16 cellular contexts compared by ENCODE assay signal in the genomic region with DNA sequence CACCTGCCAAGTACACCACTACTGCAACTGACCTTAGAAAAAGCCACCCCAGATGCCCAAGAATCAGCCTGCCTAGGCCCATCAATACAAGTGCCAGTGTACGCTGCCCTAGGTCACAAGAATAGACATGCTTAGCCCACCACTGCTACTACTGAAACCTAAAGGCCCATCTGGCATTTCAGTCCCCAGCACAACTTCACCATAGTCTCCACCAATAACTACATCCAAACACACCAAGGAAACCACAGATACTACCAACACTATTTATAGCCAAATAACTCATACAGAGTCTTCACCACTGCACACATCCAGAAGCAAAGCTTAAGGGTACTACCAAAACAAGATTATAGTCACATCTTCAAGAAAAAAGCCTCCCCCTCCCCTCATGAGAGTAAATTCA. TPM values are rescaled to one million over a fixed set of nuclear protein-coding genes. Genes with fewer than 3 reads are reported as not detected.
DNase-seq lines count a peak whose midpoint lies in the region; ATAC-seq and TF ChIP-seq lines count a peak whose summit lies in the region.
"Had no signal": no experiment of that assay in that cellular context is flagged by ENCODE, and none has a peak within 500 bp of the region (broad histone marks: within the 10 kb centered on the region; RNA-seq: fewer than 3 reads in every experiment).

No MANE protein-coding gene starts in this region.

- H3K27ac ChIP-seq in MM.1S (ENCODE audit: low read length): peak overlapping the region; percentile 94
- H3K27ac ChIP-seq: left ventricle myocardium inferior had no signal

- peaks cover 19% of the 10 kb centered on the region for H3K27me3 Mint-ChIP-seq in activated naive CD8-positive, alpha-beta T cell treated with anti-CD3 and anti-CD28 coated beads, Interleukin-2, amount 10 ng/mL, durations not matched to agents 7 days and 5 days
- H3K27me3 Mint-ChIP-seq in activated naive CD8-positive, alpha-beta T cell treated with anti-CD3 and anti-CD28 coated beads for 36 hours: no peaks in the 10 kb centered on the region

- H3K4me2 ChIP-seq in MM.1S (ENCODE audit: low read depth, low read length): peak overlapping the region; percentile 53

- no peak for ATAC-seq in activated naive CD8-positive, alpha-beta T cell treated with anti-CD3 and anti-CD28 coated beads, Interleukin-2, amount 10 ng/mL, durations not matched to agents 7 days and 5 days (ENCODE audit: low read depth)
- ATAC-seq in HG02870 (IDR thresholded peaks at IDR 0.05; ENCODE audit: unreplicated experiment) (peak; percentile 82), GM19463 (IDR thresholded peaks at IDR 0.05; ENCODE audit: unreplicated experiment) (no peak)

- H3K36me3 Mint-ChIP-seq in activated naive CD8-positive, alpha-beta T cell treated with anti-CD3 and anti-CD28 coated beads, Interleukin-2, amount 10 ng/mL, durations not matched to agents 7 days and 5 days: peaks cover 2% of the 10 kb centered on the region
- H3K36me3 Mint-ChIP-seq in activated naive CD8-positive, alpha-beta T cell treated with anti-CD3 and anti-CD28 coated beads for 36 hours: peaks cover under 1% of the 10 kb centered on the region

- no peak for TF ChIP-seq POLR2A in erythroblast (IDR thresholded peaks at IDR 0.05; ENCODE audit: low read length)

- no peaks in the 10 kb centered on the region for H3K9me2 ChIP-seq in MM.1S (replicated peaks; ENCODE audit: insufficient read depth, low read length)

- H3K9me3 Mint-ChIP-seq in activated naive CD8-positive, alpha-beta T cell treated with anti-CD3 and anti-CD28 coated beads, Interleukin-2, amount 10 ng/mL, durations not matched to agents 7 days and 5 days: peaks cover 21% of the 10 kb centered on the region
- H3K9me3 Mint-ChIP-seq in activated naive CD8-positive, alpha-beta T cell treated with anti-CD3 and anti-CD28 coated beads for 36 hours: peaks cover 13% of the 10 kb centered on the region

- H3K4me1 ChIP-seq in MM.1S (ENCODE audit: low read length): peaks cover 47% of the 10 kb centered on the region

- H4K20me1 ChIP-seq in MM.1S (ENCODE audit: insufficient read depth, low read length): no peaks in the 10 kb centered on the region

- peak overlapping the region; percentile 2 for H3K27ac Mint-ChIP-seq in activated naive CD8-positive, alpha-beta T cell treated with anti-CD3 and anti-CD28 coated beads, Interleukin-2, amount 10 ng/mL, durations not matched to agents 7 days and 5 days
- H3K27ac Mint-ChIP-seq in activated naive CD8-positive, alpha-beta T cell treated with anti-CD3 and anti-CD28 coated beads for 36 hours: no peak overlapping the region

- no peaks in the 10 kb centered on the region for H3K9me3 ChIP-seq in MM.1S (replicated peaks; ENCODE audit: insufficient read depth, low read length)
- H3K9me3 ChIP-seq: pancreas had no signal

- H3F3A ChIP-seq in MM.1S (ENCODE audit: insufficient read depth, low read length): peaks cover 31% of the 10 kb centered on the region

- H3K9ac ChIP-seq in MM.1S (ENCODE audit: low read length): peak overlapping the region; percentile 41; the same call in 1 of the 2 replicates

- POLR2A ChIA-PET in activated naive CD8-positive, alpha-beta T cell treated with anti-CD3 and anti-CD28 coated beads, Interleukin-2, amount 10 ng/mL, durations not matched to agents 7 days and 5 days (lab: Charles Lee): no interaction called here

- peaks cover 9% of the 10 kb centered on the region for H3K4me1 Mint-ChIP-seq in activated naive CD8-positive, alpha-beta T cell treated with anti-CD3 and anti-CD28 coated beads, Interleukin-2, amount 10 ng/mL, durations not matched to agents 7 days and 5 days
- peaks cover 8% of the 10 kb centered on the region for H3K4me1 Mint-ChIP-seq in activated naive CD8-positive, alpha-beta T cell treated with anti-CD3 and anti-CD28 coated beads for 36 hours

- no peak overlapping the region for H3K4me3 Mint-ChIP-seq in activated naive CD8-positive, alpha-beta T cell treated with anti-CD3 and anti-CD28 coated beads, Interleukin-2, amount 10 ng/mL, durations not matched to agents 7 days and 5 days
- H3K4me3 Mint-ChIP-seq in activated naive CD8-positive, alpha-beta T cell treated with anti-CD3 and anti-CD28 coated beads for 36 hours: no peak overlapping the region

- no peaks in the 10 kb centered on the region for H3K36me3 ChIP-seq in MM.1S (replicated peaks; ENCODE audit: insufficient read depth, low read length)
- H3K36me3 ChIP-seq: left ventricle myocardium inferior, pancreas had no signal

- H3K27me3 ChIP-seq in MM.1S (replicated peaks; ENCODE audit: insufficient read depth, low read length): no peaks in the 10 kb centered on the region
- H3K27me3 ChIP-seq: pancreas had no signal

- no peaks in the 10 kb centered on the region for H3K79me2 ChIP-seq in MM.1S (ENCODE audit: low read length)

- no peak for DNase-seq in activated naive CD8-positive, alpha-beta T cell treated with anti-CD3 and anti-CD28 coated beads, Interleukin-2, amount 10 ng/mL, durations not matched to agents 7 days and 5 days
- no peak for DNase-seq in activated naive CD8-positive, alpha-beta T cell treated with anti-CD3 and anti-CD28 coated beads for 36 hours
- DNase-seq in MM.1S (peak; percentile 88), HT-29 (ENCODE audit: low spot score) (no peak), GM03348 (ENCODE audit: low spot score) (no peak), erythroblast (lab: John Stamatoyannopoulos, UW) (no peak)
- DNase-seq: effector CD8-positive, alpha-beta T cell; left ventricle myocardium inferior; pancreas; stimulated activated CD4-positive, alpha-beta T cell treated with anti-CD3 and anti-CD28 coated beads, Interleukin-2, amount 100 ng/mL, for 24 hours had no signal

- no peak for TF ChIP-seq CTCF in MM.1S (IDR thresholded peaks at IDR 0.05; ENCODE audit: low read length)

- peak overlapping the region; percentile 29; the same call in 1 of the 2 replicates for H2AFZ ChIP-seq in MM.1S (ENCODE audit: low read length)

- peak overlapping the region; percentile 3; the same call in 1 of the 2 replicates for H3K4me3 ChIP-seq in MM.1S (ENCODE audit: low read length)
- H3K4me3 ChIP-seq: left ventricle myocardium inferior, pancreas had no signal

RNA-seq across cellular contexts. Expression of a gene that starts 28.2 kb away (rescaled TPM):
- total RNA-seq in activated naive CD8-positive, alpha-beta T cell treated with anti-CD3 and anti-CD28 coated beads, Interleukin-2, amount 10 ng/mL, durations not matched to agents 7 days and 5 days: not detected
- not detected for total RNA-seq in activated naive CD8-positive, alpha-beta T cell treated with anti-CD3 and anti-CD28 coated beads for 36 hours
- not detected in 2 replicates for total RNA-seq in HT-29 (2014; rRNA removed; shearing (Covaris generic))
- total RNA-seq: A172; left ventricle myocardium inferior; LHCN-M2; OCI-LY7; pancreas; T-helper 2 cell treated with Interferon-gamma antibody and Interleukin-4, amounts not matched to agents 100 ng/mL and 5 ng/mL, for 36 hours had no signal

RNA-seq across cellular contexts. Expression of a gene that starts 30.1 kb away (rescaled TPM):
- total RNA-seq in activated naive CD8-positive, alpha-beta T cell treated with anti-CD3 and anti-CD28 coated beads, Interleukin-2, amount 10 ng/mL, durations not matched to agents 7 days and 5 days: not detected
- under 1 TPM in 1 of 2 experiments, not detected in 1; 0.30 TPM for total RNA-seq in activated naive CD8-positive, alpha-beta T cell treated with anti-CD3 and anti-CD28 coated beads for 36 hours
- 0.18 TPM in 1 of 2 replicates, not detected in the other for total RNA-seq in HT-29 (2014; rRNA removed; shearing (Covaris generic))
- total RNA-seq: A172; T-helper 2 cell treated with Interferon-gamma antibody and Interleukin-4, amounts not matched to agents 100 ng/mL and 5 ng/mL, for 36 hours had no signal

RNA-seq across cellular contexts. Expression of a gene that starts 55.4 kb away (rescaled TPM):
- total RNA-seq in activated naive CD8-positive, alpha-beta T cell treated with anti-CD3 and anti-CD28 coated beads, Interleukin-2, amount 10 ng/mL, durations not matched to agents 7 days and 5 days: 10 to 100 TPM; 13.5 to 14.9 TPM
- 1 to 10 TPM; 8.9 TPM for total RNA-seq in activated naive CD8-positive, alpha-beta T cell treated with anti-CD3 and anti-CD28 coated beads for 36 hours
- 3.1 and 3.3 TPM in 2 replicates for total RNA-seq in HT-29 (2014; rRNA removed; shearing (Covaris generic))
- total RNA-seq: A172, left ventricle myocardium inferior, LHCN-M2 had no signal
